7 cellular contexts compared by ENCODE assay signal in the genomic region with DNA sequence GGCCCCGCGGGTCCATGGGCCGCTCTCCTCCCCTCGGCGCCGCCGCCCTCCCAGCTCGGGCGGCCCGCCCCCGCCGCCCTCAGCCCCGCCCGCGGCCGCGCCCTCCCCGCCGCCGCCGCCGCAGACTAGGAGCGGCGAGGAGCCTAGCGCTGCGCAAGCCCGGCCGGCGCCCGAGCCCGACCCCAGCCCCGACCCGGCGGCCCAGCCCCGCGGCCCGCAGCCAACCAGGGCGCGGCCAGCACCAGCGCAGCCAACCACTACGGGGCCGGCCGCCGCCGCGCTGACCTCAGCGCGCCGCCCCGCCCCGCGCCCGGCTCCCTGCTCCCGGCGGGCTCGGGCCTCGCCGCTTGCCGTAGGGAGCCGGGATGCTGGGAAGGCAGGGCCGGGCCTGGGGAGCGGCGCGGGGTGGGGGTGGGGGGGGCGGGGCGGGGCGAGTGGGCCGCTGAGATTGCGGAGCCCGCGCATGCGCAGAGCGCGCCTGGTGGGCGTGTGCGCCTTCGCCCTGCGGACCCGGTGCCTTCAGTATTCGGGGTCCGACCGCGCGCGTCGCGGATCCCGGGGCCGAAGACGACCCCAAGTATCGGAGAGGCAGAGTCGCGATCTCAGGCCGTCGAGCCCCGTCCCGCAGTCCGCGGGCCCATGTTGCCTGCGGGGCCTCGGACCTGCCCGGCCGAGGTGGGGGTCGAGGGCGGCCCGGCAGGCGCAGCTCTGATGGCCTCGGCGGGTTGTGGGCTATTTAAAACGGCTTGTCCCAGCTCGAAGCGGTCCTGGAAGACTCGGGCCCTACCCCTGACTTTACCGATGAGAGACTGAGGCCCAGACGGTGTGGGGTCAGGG. TPM values are rescaled to one million over a fixed set of nuclear protein-coding genes. Genes with fewer than 3 reads are reported as not detected.
DNase-seq lines count a peak whose midpoint lies in the region; ATAC-seq and TF ChIP-seq lines count a peak whose summit lies in the region.

TSS of gene CDC42BPB (minus strand) at position 178 of the 837 bp plus-strand sequence. CDS start 376 bp downstream, outside the sequence.

- peak within 1 kb of the TSS; percentile 94 for H3K27ac ChIP-seq in colonic mucosa

- ATAC-seq in GM18517 (IDR thresholded peaks at IDR 0.05; ENCODE audit: unreplicated experiment) (peak; percentile 49), HG03025 (IDR thresholded peaks at IDR 0.05; ENCODE audit: low FRiP score, unreplicated experiment) (peak; percentile 75)

- peak within 1 kb of the TSS; percentile 93 for H3K4me3 ChIP-seq in colonic mucosa

- intact Hi-C loops in colonic mucosa (cut with DNase I) = no loop called here

- no peaks in the 10 kb centered on the region for H3K9me3 ChIP-seq in colonic mucosa

- peak; percentile 96 for DNase-seq in NCI-H2171 (lab: John Stamatoyannopoulos, UW)
- DNase-seq in activated CD4-positive, alpha-beta T cell treated with anti-CD3 and anti-CD28 coated beads for 1 hour = peak; percentile 46
- peak; percentile 85 for DNase-seq in colonic mucosa
- peak; percentile 82 for DNase-seq in kidney glomerular epithelial cell (lab: John Stamatoyannopoulos, UW)
- DNase-seq in stimulated activated CD4-positive, alpha-beta T cell treated with anti-CD3 and anti-CD28 coated beads, Interleukin-12 subunit alpha, Interleukin-12 subunit beta, amount 100 ng/mL, for 4 hours = peak; percentile 54

- peaks cover 4% of the 10 kb centered on the region for H3K4me1 ChIP-seq in colonic mucosa

- no peaks in the 10 kb centered on the region for H3K36me3 ChIP-seq in colonic mucosa

- TF ChIP-seq CTCF in colonic mucosa (IDR thresholded peaks at IDR 0.05) = no peak

- no peaks in the 10 kb centered on the region for H3K27me3 ChIP-seq in colonic mucosa

- peak within 1 kb of the TSS; percentile 84 to 91 for H3K9ac ChIP-seq in colonic mucosa (ENCODE audit: low read depth in 2 of 2, low read length in 2 of 2)

RNA-seq across cellular contexts. Expression of gene CDC42BPB, which starts in this region (rescaled TPM):
- total RNA-seq in colonic mucosa = 10 to 100 TPM; 67.9 to 83.8 TPM

Comparison
In these comparisons a context has a peak if more than half of its experiments do, and no peak if none do; other contexts are left out.
1. Peak in every context shown above with its lines: DNase-seq, ATAC-seq, H3K4me3 ChIP-seq and H3K27ac ChIP-seq.
2. DNase-seq: peak in every context shown above with its lines; median percentile 96 in NCI-H2171; 85 in colonic mucosa; 82 in kidney glomerular epithelial cell; 54 in stimulated activated CD4-positive, alpha-beta T cell treated with anti-CD3 and anti-CD28 coated beads, Interleukin-12 subunit alpha, Interleukin-12 subunit beta, amount 100 ng/mL, for 4 hours; 46 in activated CD4-positive, alpha-beta T cell treated with anti-CD3 and anti-CD28 coated beads for 1 hour.